8 cellular contexts compared by ENCODE assay signal in genomic region chr7:56079450-56080185, GRCh38. TPM values are rescaled to one million over a fixed set of nuclear protein-coding genes. Genes with fewer than 3 reads are reported as not detected.
A peak's percentile ranks its signal among the peaks of the same experiment; 100 is the strongest.
DNase-seq lines count a peak whose midpoint lies in the region; ATAC-seq and TF ChIP-seq lines count a peak whose summit lies in the region.

No MANE protein-coding gene starts in this region.

- intact Hi-C loops in thyroid gland (cut with DNase I): loop anchor here (10.0 kb wide), 1 partner anchor 195 kb away; the partner anchor contains the start of gene ZNF713

- DNase-seq in NCI-H1105 treated with DMSO at 0.1 percent for 48 hours (lab: John Stamatoyannopoulos, UW) (peak; percentile 90), astrocyte of the cerebellum (ENCODE audit: low read depth) (peak; percentile 67), iris pigment epithelial cell (ENCODE audit: low read depth) (peak; percentile 81), thyroid gland (peak; percentile 50 to 71), foreskin keratinocyte (no peak)
- DNase-seq in activated CD4-positive, CD25-positive, alpha-beta regulatory T cell (lab: John Stamatoyannopoulos, UW): no peak

- ATAC-seq in HG03108 (IDR thresholded peaks at IDR 0.05; ENCODE audit: unreplicated experiment) (no peak), foreskin keratinocyte (no peak), GM18873 (IDR thresholded peaks at IDR 0.05; ENCODE audit: low FRiP score, unreplicated experiment) (no peak)

- TF ChIP-seq CTCF in astrocyte of the cerebellum (IDR thresholded peaks at IDR 0.05; ENCODE audit: low read depth, low read length, missing control alignments) (peak; percentile 94), thyroid gland (IDR thresholded peaks at IDR 0.05) (peak in 3 of 6 experiments; percentile 33 to 61 (median 37)), foreskin keratinocyte (conservative IDR thresholded peaks at IDR 0.05) (no peak)

- no peaks in the 10 kb centered on the region for H3K36me3 ChIP-seq in thyroid gland

- no peaks in the 10 kb centered on the region for H3K9me3 ChIP-seq in thyroid gland

- in situ Hi-C loops in astrocyte of the cerebellum (cut with HindIII; ENCODE audit: low sequenced_read_pairs): no loop called here

- 60 to 61% methylated on average over 12 of the region's 12 CpGs for WGBS in thyroid gland, 2 donors

- no peak for TF ChIP-seq POLR2A in thyroid gland (IDR thresholded peaks at IDR 0.05)

- H3K4me3 ChIP-seq in astrocyte of the cerebellum (ENCODE audit: low read depth, low read length) (no peak overlapping the region), thyroid gland (replicated peaks in 1 of 3) (no peak overlapping the region)

- H3K27ac ChIP-seq in thyroid gland (peak overlapping the region in 2 of 3 donors; percentile 52 to 73), foreskin keratinocyte (no peak overlapping the region)

- H3K27me3 ChIP-seq in thyroid gland: no peaks in the 10 kb centered on the region
- H3K27me3 ChIP-seq in foreskin keratinocyte: no peaks in the 10 kb centered on the region

- H3K4me1 ChIP-seq in thyroid gland (peaks cover 18 to 20% of the 10 kb centered on the region in 2 donors), foreskin keratinocyte (no peaks in the 10 kb centered on the region)

RNA-seq across cellular contexts. Expression of gene PHKG1, which starts 13.1 kb away (rescaled TPM):
- 1 to 10 TPM in 3 of 4 donors, under 1 TPM in 1; 0.78 to 3.5 (median 1.8) TPM for total RNA-seq in thyroid gland
- total RNA-seq in foreskin keratinocyte: 0.35 and 0.41 TPM in 2 replicates
- polyA plus RNA-seq in foreskin keratinocyte: 0.19 and 0.38 TPM in 2 replicates

RNA-seq across cellular contexts. Expression of gene SUMF2, which starts 15.5 kb away (rescaled TPM):
- total RNA-seq in thyroid gland: 100 to 1,000 TPM; 119 to 170 (median 164) TPM
- total RNA-seq in foreskin keratinocyte: 97.4 and 109 TPM in 2 replicates
- polyA plus RNA-seq in foreskin keratinocyte: 91.6 and 105 TPM in 2 replicates

RNA-seq across cellular contexts. Expression of gene CHCHD2, which starts 26.7 kb away (rescaled TPM):
- total RNA-seq in thyroid gland (100 to 1,000 TPM; 347 to 507 (median 416) TPM), foreskin keratinocyte (536 and 559 TPM in 2 replicates)
- polyA plus RNA-seq in foreskin keratinocyte: 694 and 786 TPM in 2 replicates

RNA-seq across cellular contexts. Expression of gene CCT6A, which starts 28.1 kb away (rescaled TPM):
- total RNA-seq in thyroid gland (100 to 1,000 TPM in 3 of 4 donors, 10 to 100 TPM in 1; 88.7 to 147 (median 118) TPM), foreskin keratinocyte (253 and 295 TPM in 2 replicates)
- polyA plus RNA-seq in foreskin keratinocyte: 242 and 266 TPM in 2 replicates

RNA-seq across cellular contexts. Expression of gene PSPH, which starts 28.4 kb away (rescaled TPM):
- total RNA-seq in thyroid gland: 10 to 100 TPM; 19.3 to 26.7 (median 23.3) TPM
- 32.4 and 41.5 TPM in 2 replicates for total RNA-seq in foreskin keratinocyte
- polyA plus RNA-seq in foreskin keratinocyte: 18.0 and 20.4 TPM in 2 replicates

Comparison
In these comparisons a context has a peak if more than half of its experiments do, and no peak if none do; other contexts are left out.
1. DNase-seq: peak in NCI-H1105 treated with DMSO at 0.1 percent for 48 hours (single experiment), astrocyte of the cerebellum (single experiment), iris pigment epithelial cell (single experiment) and thyroid gland (2 of 2); none in foreskin keratinocyte (0 of 2) and activated CD4-positive, CD25-positive, alpha-beta regulatory T cell (0 of 4).